ENCODE assay signal across 8 cellular contexts in the genomic region with DNA sequence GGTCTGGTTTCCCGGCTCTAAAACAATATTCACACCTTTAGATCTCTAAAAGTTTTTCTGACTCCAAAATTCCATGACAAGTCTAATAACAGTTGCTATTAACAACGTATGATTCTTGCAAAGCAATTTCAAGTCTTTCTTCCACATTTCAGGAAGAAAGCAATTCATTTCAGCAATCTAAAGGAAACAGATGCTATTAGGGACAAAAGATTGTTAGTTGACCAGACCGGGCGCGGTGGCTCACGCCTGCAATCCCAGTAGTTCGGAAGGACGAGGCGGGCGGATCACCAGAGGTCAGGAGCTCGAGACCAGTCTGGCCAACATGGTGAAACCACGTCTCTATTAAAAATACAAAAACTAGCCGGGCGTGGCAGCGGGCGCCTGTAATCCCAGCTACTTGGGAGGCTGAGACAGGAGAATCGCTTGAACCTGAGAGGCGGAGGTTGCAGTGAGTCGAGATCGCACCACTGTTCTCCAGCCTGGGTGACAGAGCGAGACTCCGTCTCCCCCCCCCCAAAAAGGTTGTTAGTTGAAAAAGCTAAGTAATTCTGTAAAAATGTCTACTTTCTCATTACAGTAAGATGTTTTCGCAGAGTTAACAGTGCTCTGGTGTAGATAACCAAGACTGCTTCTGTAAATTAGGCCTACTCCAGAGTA. TPM values are rescaled to one million over a fixed set of nuclear protein-coding genes. Genes with fewer than 3 reads are reported as not detected.
A peak's percentile ranks its signal among the peaks of the same experiment; 100 is the strongest.
DNase-seq lines count a peak whose midpoint lies in the region; ATAC-seq, FAIRE-seq and TF ChIP-seq lines count a peak whose summit lies in the region.
"Had no signal": no experiment of that assay in that cellular context is flagged by ENCODE, and none has a peak within 500 bp of the region (broad histone marks: within the 10 kb centered on the region; RNA-seq: fewer than 3 reads in every experiment).

No MANE protein-coding gene starts in this region.

- intact Hi-C loops in ascending aorta (cut with DNase I) (loop anchor here (2.0 to 5.0 kb wide), 3 partner anchors 147 to 751 kb away; a partner anchor contains a TSS), kidney (cut with DNase I) (no loop called here)

- DNase-seq in ascending aorta (ENCODE audit: low spot score in 2 of 2) (no peak), kidney (peak; percentile 85), DMS153 treated with DMSO at 0.1 percent for 48 hours (lab: John Stamatoyannopoulos, UW; ENCODE audit: unreplicated experiment) (no peak)

- no peak for FAIRE-seq in kidney (lab: Jason Lieb, UNC)

- peak overlapping the region; percentile 80 to 93 (median 89) for H3K27ac Mint-ChIP-seq in IgD-negative memory B cell

- H3K9ac ChIP-seq in kidney (ENCODE audit: low read length in 2 of 2) (peak overlapping the region; percentile 41 to 57), stomach smooth muscle (ENCODE audit: low read length in 2 of 2) (peak overlapping the region; percentile 70 to 73)

- peaks cover 44 to 53% (median 49%) of the 10 kb centered on the region in 3 donors for H3K4me1 Mint-ChIP-seq in IgD-negative memory B cell

- ATAC-seq in HG02759 (IDR thresholded peaks at IDR 0.05; ENCODE audit: unreplicated experiment) (no peak), GM19397 (IDR thresholded peaks at IDR 0.05; ENCODE audit: unreplicated experiment) (no peak)

- no peaks in the 10 kb centered on the region for H3K36me3 ChIP-seq in ascending aorta
- H3K36me3 ChIP-seq in kidney (ENCODE audit: control insufficient read depth in 1 of 2, insufficient read depth in 2 of 2, low read length in 2 of 2), result no peaks in the 10 kb centered on the region
- H3K36me3 ChIP-seq in stomach smooth muscle (ENCODE audit: control insufficient read depth in 2 of 2, insufficient read depth in 2 of 2, low read length in 2 of 2), result no peaks in the 10 kb centered on the region

- no peaks in the 10 kb centered on the region for H3K27me3 ChIP-seq in ascending aorta
- H3K27me3 ChIP-seq in stomach smooth muscle (ENCODE audit: control insufficient read depth in 1 of 2, insufficient read depth in 2 of 2, low read length in 2 of 2), result no peaks in the 10 kb centered on the region

- no peaks in the 10 kb centered on the region for H3K9me3 ChIP-seq in ascending aorta
- no peaks in the 10 kb centered on the region for H3K9me3 ChIP-seq in kidney (ENCODE audit: control insufficient read depth in 1 of 2, low read length in 2 of 2)
- H3K9me3 ChIP-seq in stomach smooth muscle (ENCODE audit: control insufficient read depth in 2 of 2, low read length in 2 of 2), result no peaks in the 10 kb centered on the region

- peak overlapping the region; percentile 85 to 91 for H3K4me3 ChIP-seq in ascending aorta
- peak overlapping the region; percentile 81 to 97 for H3K4me3 ChIP-seq in kidney (ENCODE audit: low read length in 2 of 2)
- peak overlapping the region; percentile 80 to 94 for H3K4me3 ChIP-seq in stomach smooth muscle (ENCODE audit: low read length in 2 of 2)

- TF ChIP-seq CTCF in ascending aorta (IDR thresholded peaks at IDR 0.05), result no peak
- TF ChIP-seq CTCF in kidney (IDR thresholded peaks at IDR 0.05; ENCODE audit: borderline replicate concordance, extremely low read depth, insufficient read depth), result no peak

- H3K9me3 Mint-ChIP-seq in IgD-negative memory B cell, result no peaks in the 10 kb centered on the region

- H3K4me1 ChIP-seq in ascending aorta, result peaks cover 0 to 25% of the 10 kb centered on the region in 2 donors
- H3K4me1 ChIP-seq in kidney (ENCODE audit: control insufficient read depth in 1 of 2, insufficient read depth in 1 of 2, low read depth in 1 of 2, low read length in 2 of 2), result peaks cover 12 to 15% of the 10 kb centered on the region in 2 donors
- peaks cover 11% of the 10 kb centered on the region for H3K4me1 ChIP-seq in stomach smooth muscle (ENCODE audit: control insufficient read depth, insufficient read depth, low read length)

- no peaks in the 10 kb centered on the region for H3K36me3 Mint-ChIP-seq in IgD-negative memory B cell

- H3K4me3 Mint-ChIP-seq in IgD-negative memory B cell, result peak overlapping the region; percentile 90 to 96 (median 94)

- no peaks in the 10 kb centered on the region for H3K27me3 Mint-ChIP-seq in IgD-negative memory B cell

- H3K27ac ChIP-seq in ascending aorta (peak overlapping the region; percentile 86 to 97), kidney (ENCODE audit: low read depth in 2 of 2, low read length in 2 of 2) (peak overlapping the region; percentile 91 to 95), stomach smooth muscle (ENCODE audit: low read length) (peak overlapping the region; percentile 92)

RNA-seq across cellular contexts. Expression of a gene that starts 1.3 kb away (rescaled TPM):
- polyA plus RNA-seq in IgD-negative memory B cell (16.1 TPM), kidney (ENCODE audit: insufficient read depth, low read depth, low replicate concordance) (10.3 TPM)
- total RNA-seq in ascending aorta (17.2 TPM), kidney (78.2 TPM)

RNA-seq across cellular contexts. Expression of a gene that starts 15.5 kb away (rescaled TPM):
- not detected for polyA plus RNA-seq in IgD-negative memory B cell
- total RNA-seq in ascending aorta, result not detected
- total RNA-seq in kidney, result not detected
- not detected for polyA plus RNA-seq in kidney (ENCODE audit: insufficient read depth, low read depth, low replicate concordance)
- total RNA-seq: RPMI7951 had no signal
